18 cellular contexts compared by ENCODE assay signal in the genomic region with DNA sequence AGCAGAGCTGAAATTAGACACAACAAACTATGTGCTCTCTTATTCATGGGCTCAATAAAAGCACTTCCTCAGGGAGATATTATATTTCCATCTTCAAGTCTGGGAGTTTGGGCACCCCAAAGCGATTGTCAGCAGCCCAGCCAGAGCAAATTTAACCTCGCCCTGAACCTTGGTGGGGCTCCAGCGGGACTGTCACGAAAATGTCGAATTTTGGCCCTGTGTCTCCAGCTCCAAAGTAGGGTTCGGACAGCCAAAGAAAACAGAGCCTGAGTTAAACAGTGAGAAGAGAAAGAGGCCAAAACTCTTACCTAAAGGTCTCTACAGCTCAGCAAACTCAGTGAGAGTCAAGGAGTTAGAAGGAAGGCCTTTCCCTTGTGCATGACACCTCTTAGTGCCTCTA.
DNase-seq lines count a peak whose midpoint lies in the region; ATAC-seq and TF ChIP-seq lines count a peak whose summit lies in the region.
"Had no signal": no experiment of that assay in that cellular context is flagged by ENCODE, and none has a peak within 500 bp of the region (broad histone marks: within the 10 kb centered on the region; RNA-seq: fewer than 3 reads in every experiment).

No MANE protein-coding gene starts in this region.

- no peaks in the 10 kb centered on the region for H3K79me2 ChIP-seq in osteoblast (ENCODE audit: insufficient read depth, low read length)

- intact Hi-C loops in Right ventricle myocardium superior (cut with DNase I) (no loop called here), left cardiac atrium (cut with DNase I) (no loop called here)

- H3K27me3 ChIP-seq in right atrium auricular region: no peaks in the 10 kb centered on the region
- no peaks in the 10 kb centered on the region for H3K27me3 ChIP-seq in osteoblast (ENCODE audit: insufficient read depth, low read length)
- no peaks in the 10 kb centered on the region for H3K27me3 ChIP-seq in neuronal stem cell (ENCODE audit: control insufficient read depth in 3 of 3, insufficient read depth in 3 of 3, low read depth in 1 of 3, low read length in 3 of 3)

- H3K4me1 ChIP-seq in right atrium auricular region (no peaks in the 10 kb centered on the region), osteoblast (ENCODE audit: insufficient read depth, low read length) (peaks cover 3% of the 10 kb centered on the region), neuronal stem cell (ENCODE audit: control insufficient read depth in 2 of 2, insufficient read depth in 1 of 2, low read depth in 1 of 2, low read length in 2 of 2) (no peaks in the 10 kb centered on the region)
- H3K4me1 ChIP-seq: Caco-2 had no signal

- no peak overlapping the region for H2BK15ac ChIP-seq in neuronal stem cell (ENCODE audit: low read length)

- no peak overlapping the region for H2BK120ac ChIP-seq in neuronal stem cell (ENCODE audit: low read depth, low read length)

- no peak overlapping the region for H3K23ac ChIP-seq in neuronal stem cell (ENCODE audit: low read depth, low read length, poor library complexity)

- H4K8ac ChIP-seq in neuronal stem cell (ENCODE audit: low read depth, low read length): no peak overlapping the region

- H3K4ac ChIP-seq in neuronal stem cell (ENCODE audit: low read length): no peak overlapping the region

- DNase-seq in Right ventricle myocardium superior: peak; percentile 55
- no peak for DNase-seq in right atrium auricular region (ENCODE audit: low spot score)
- DNase-seq in left cardiac atrium: peak; percentile 30
- peak; percentile 43 for DNase-seq in osteoblast (ENCODE audit: insufficient read length, low spot score, missing footprints)
- DNase-seq in ureter (ENCODE audit: low spot score): peak; percentile 58
- DNase-seq in neuronal stem cell (ENCODE audit: low spot score): no peak
- no peak for DNase-seq in NK-92 (lab: John Stamatoyannopoulos, UW; ENCODE audit: unreplicated experiment)
- DNase-seq in SHP77 treated with DMSO at 0.1 percent for 48 hours (lab: John Stamatoyannopoulos, UW): no peak
- DNase-seq: Caco-2; CD4-positive, alpha-beta T cell; NCI-H1092 treated with DMSO at 0.1 percent for 48 hours; NCI-H146; NCI-H226; NCI-H524; NCI-H82; PC-9 had no signal

- H4K91ac ChIP-seq in neuronal stem cell (ENCODE audit: low read depth, low read length, poor library complexity): no peak overlapping the region

- no peaks in the 10 kb centered on the region for H3K9me3 ChIP-seq in right atrium auricular region
- no peaks in the 10 kb centered on the region for H3K9me3 ChIP-seq in osteoblast (ENCODE audit: low read depth, low read length)
- no peaks in the 10 kb centered on the region for H3K9me3 ChIP-seq in neuronal stem cell (replicated peaks in 1 of 2; ENCODE audit: control insufficient read depth in 2 of 2, insufficient read depth in 1 of 2, low read depth in 1 of 2, low read length in 2 of 2)
- H3K9me3 ChIP-seq: Caco-2 had no signal

- H2AFZ ChIP-seq in osteoblast (ENCODE audit: low read length) (peak overlapping the region; percentile 38), neuronal stem cell (ENCODE audit: low read length) (no peak overlapping the region)
- H2AFZ ChIP-seq: PC-9 had no signal

- no CpG with 5 or more reads among the region's 6 CpGs for WGBS in neuronal stem cell (ENCODE audit: extremely low coverage in 2 of 2, insufficient read length in 2 of 2, insufficient replicate concordance in 1 of 2), 2 donors

- no peak overlapping the region for H2AK5ac ChIP-seq in neuronal stem cell (ENCODE audit: low read depth, low read length)

- H3K4me2 ChIP-seq in osteoblast (ENCODE audit: insufficient read depth, low read length): no peak overlapping the region
- no peak overlapping the region for H3K4me2 ChIP-seq in neuronal stem cell (ENCODE audit: insufficient read depth, low read length, poor library complexity, severe bottlenecking)
- H3K4me2 ChIP-seq: PC-9 had no signal

- H4K20me1 ChIP-seq in osteoblast (ENCODE audit: insufficient read depth, low read length): no peaks in the 10 kb centered on the region

- H3K14ac ChIP-seq in neuronal stem cell (ENCODE audit: low read length): no peak overlapping the region

- no peak overlapping the region for H3K18ac ChIP-seq in neuronal stem cell (ENCODE audit: low read length)

- H3K79me1 ChIP-seq in neuronal stem cell (ENCODE audit: low read depth, low read length): no peaks in the 10 kb centered on the region

- no peak overlapping the region for H2BK12ac ChIP-seq in neuronal stem cell (ENCODE audit: low read length)

- TF ChIP-seq CTCF in right atrium auricular region (IDR thresholded peaks at IDR 0.05) (no peak), osteoblast (IDR thresholded peaks at IDR 0.05; ENCODE audit: extremely low read depth, low read depth, low read length) (no peak)

- ATAC-seq in Right ventricle myocardium superior (ENCODE audit: poor library complexity): peak; percentile 67
- peak; percentile 41 to 58 for ATAC-seq in left cardiac atrium
- ATAC-seq: K562 had no signal

- no peak overlapping the region for H3K9ac ChIP-seq in neuronal stem cell (ENCODE audit: low read depth, low read length, poor library complexity)

- H3K4me3 ChIP-seq in right atrium auricular region (no peak overlapping the region), osteoblast (ENCODE audit: insufficient read depth, low read length) (no peak overlapping the region), neuronal stem cell (ENCODE audit: low read length in 2 of 2) (no peak overlapping the region)
- H3K4me3 ChIP-seq: K562, PC-9 had no signal

- no peak overlapping the region for H2BK5ac ChIP-seq in neuronal stem cell (ENCODE audit: low read length)

- H3K27ac ChIP-seq in right atrium auricular region: no peak overlapping the region
- H3K27ac ChIP-seq in osteoblast (ENCODE audit: low read depth, low read length): no peak overlapping the region
- no peak overlapping the region for H3K27ac ChIP-seq in neuronal stem cell (replicated peaks; ENCODE audit: low read length)
- H3K27ac ChIP-seq: PC-9, RWPE1 had no signal

- H3K36me3 ChIP-seq in right atrium auricular region (no peaks in the 10 kb centered on the region), osteoblast (ENCODE audit: insufficient read depth, low read length) (no peaks in the 10 kb centered on the region), neuronal stem cell (replicated peaks in 1 of 2; ENCODE audit: control insufficient read depth in 2 of 2, insufficient read depth in 2 of 2, low read length in 2 of 2) (no peaks in the 10 kb centered on the region)

Comparison
In these comparisons a context has a peak if more than half of its experiments do, and no peak if none do; other contexts are left out.
1. DNase-seq: peak in Right ventricle myocardium superior (single experiment), left cardiac atrium (single experiment), osteoblast (single experiment) and ureter (single experiment); none in right atrium auricular region (single experiment), neuronal stem cell (single experiment), NK-92 (single experiment) and SHP77 treated with DMSO at 0.1 percent for 48 hours (single experiment).